Comparison of ENCODE assay signal across 10 cellular contexts in the genomic region with DNA sequence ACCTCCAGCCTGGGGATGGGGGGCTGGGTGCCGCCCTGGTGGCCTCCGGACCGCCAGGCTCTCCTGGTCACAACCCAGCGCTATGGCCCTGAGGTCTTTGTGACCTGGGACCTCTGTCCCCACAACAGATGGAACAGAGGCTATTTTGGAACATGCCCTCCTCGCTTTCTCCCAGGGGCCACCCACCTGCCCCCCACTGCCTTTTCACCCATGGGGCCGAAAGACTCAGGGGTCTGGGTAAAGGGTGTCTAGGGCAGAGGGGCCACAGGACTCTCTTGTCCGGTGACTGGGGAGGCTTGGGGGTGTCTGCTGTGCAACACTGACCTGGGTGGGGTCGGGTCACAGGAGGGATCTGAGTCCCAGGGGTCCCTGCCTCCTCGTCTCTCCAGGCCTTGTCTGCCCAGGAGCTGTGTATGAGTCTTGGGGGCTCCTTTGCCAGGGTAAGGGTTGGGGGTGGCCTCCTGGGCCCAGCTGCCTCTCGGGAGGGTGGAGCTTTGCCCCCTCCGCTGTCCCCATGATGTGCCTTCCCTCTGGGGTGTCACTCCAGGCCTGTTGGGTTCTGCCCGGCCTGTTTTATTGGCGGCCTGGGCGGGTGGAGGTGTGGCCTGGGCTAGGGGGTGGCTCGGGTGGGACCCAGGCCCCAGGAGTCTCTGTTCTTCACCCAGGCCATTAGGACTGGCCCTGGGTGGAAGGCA. TPM values are rescaled to one million over a fixed set of nuclear protein-coding genes. Genes with fewer than 3 reads are reported as not detected.
A peak's percentile ranks its signal among the peaks of the same experiment; 100 is the strongest.
DNase-seq lines count a peak whose midpoint lies in the region; ATAC-seq and TF ChIP-seq lines count a peak whose summit lies in the region.
"Had no signal": no experiment of that assay in that cellular context is flagged by ENCODE, and none has a peak within 500 bp of the region (broad histone marks: within the 10 kb centered on the region; RNA-seq: fewer than 3 reads in every experiment).

No MANE protein-coding gene starts in this region.

- H3K4me1 Mint-ChIP-seq in MCF 10A (ENCODE audit: insufficient read depth, unreplicated experiment) = peaks cover 9% of the 10 kb centered on the region

- H3K79me2 ChIP-seq in mammary epithelial cell (ENCODE audit: insufficient read depth, low read length) = peaks cover 16% of the 10 kb centered on the region

- H3K27me3 Mint-ChIP-seq in MCF 10A (ENCODE audit: insufficient read depth, unreplicated experiment) = no peaks in the 10 kb centered on the region

- H3K9me3 ChIP-seq in mammary epithelial cell (replicated peaks; ENCODE audit: insufficient read depth, low read length) = no peaks in the 10 kb centered on the region
- no peaks in the 10 kb centered on the region for H3K9me3 ChIP-seq in lower lobe of right lung
- no peaks in the 10 kb centered on the region for H3K9me3 ChIP-seq in transverse colon

- no TSS peak for BruUV-seq in MCF 10A (replicated peaks; lab: Mats Ljungman, UMichigan)
- no TSS peak for BruUV-seq in mammary epithelial cell (replicated peaks; lab: Mats Ljungman, UMichigan)

- H3K36me3 Mint-ChIP-seq in MCF 10A (ENCODE audit: insufficient read depth, unreplicated experiment) = peaks cover 21% of the 10 kb centered on the region

- H3K4me1 ChIP-seq in mammary epithelial cell (ENCODE audit: insufficient read depth, low read length) = peaks cover 14% of the 10 kb centered on the region
- peaks cover 41% of the 10 kb centered on the region for H3K4me1 ChIP-seq in lower lobe of right lung
- peaks cover 8 to 36% (median 26%) of the 10 kb centered on the region in 4 donors for H3K4me1 ChIP-seq in transverse colon

- H3K27me3 ChIP-seq in mammary epithelial cell (ENCODE audit: insufficient read depth, low read length) (no peaks in the 10 kb centered on the region), lower lobe of right lung (ENCODE audit: low read depth) (no peaks in the 10 kb centered on the region), transverse colon (no peaks in the 10 kb centered on the region)

- H3K27ac ChIP-seq in mammary epithelial cell (ENCODE audit: insufficient read depth, low read depth, low read length) = no peak overlapping the region
- H3K27ac ChIP-seq in lower lobe of right lung = peak overlapping the region; percentile 87
- H3K27ac ChIP-seq in transverse colon = peak overlapping the region; percentile 89 to 92 (median 91)

- no peak overlapping the region for H2AFZ ChIP-seq in mammary epithelial cell (ENCODE audit: low read depth, low read length)

- no peak overlapping the region for H3K27ac Mint-ChIP-seq in MCF 10A (ENCODE audit: low read depth, unreplicated experiment)

- H3K9me3 Mint-ChIP-seq in MCF 10A (ENCODE audit: unreplicated experiment) = no peaks in the 10 kb centered on the region

- WGBS in mammary epithelial cell (ENCODE audit: low coverage, missing lambda C conversion rate) = 100% methylated on average over 1 of the region's 15 CpGs
- WGBS in transverse colon (ENCODE audit: low coverage in 1 of 2), 2 donors = 70% methylated on average over 14 of the region's 15 CpGs; no CpG with 5 or more reads in 1 of the 2 donors

- H3K4me3 ChIP-seq in mammary epithelial cell (replicated peaks in 1 of 3; ENCODE audit: insufficient read depth in 1 of 3, low read depth in 2 of 3, low read length in 3 of 3) (no peak overlapping the region), astrocyte of the cerebellum (ENCODE audit: low read depth, low read length) (peak overlapping the region; percentile 82), lower lobe of right lung (peak overlapping the region; percentile 76), transverse colon (peak overlapping the region in 2 of 4 donors; percentile 86 to 91)

- no peak for TF ChIP-seq EP300 in transverse colon (IDR thresholded peaks at IDR 0.05; ENCODE audit: low read depth)

- H3K36me3 ChIP-seq in mammary epithelial cell (ENCODE audit: insufficient read depth, low read length) = no peaks in the 10 kb centered on the region
- peaks cover 9% of the 10 kb centered on the region for H3K36me3 ChIP-seq in lower lobe of right lung
- no peaks in the 10 kb centered on the region for H3K36me3 ChIP-seq in transverse colon

- H4K20me1 ChIP-seq in mammary epithelial cell (ENCODE audit: insufficient read depth, low read length) = no peaks in the 10 kb centered on the region

- ATAC-seq in lower lobe of right lung = no peak

- dilution Hi-C loops in mammary epithelial cell (cut with HindIII; ENCODE audit: low sequenced_read_pairs) = no loop called here

- in situ Hi-C loops in mammary epithelial cell (cut with MboI; ENCODE audit: low sequenced_read_pairs in 2 of 2) = loop anchor here in 1 of 2 donors (10.0 kb wide), 1 partner anchor 153 kb away; no protein-coding TSS in a partner anchor
- in situ Hi-C loops in astrocyte of the cerebellum (cut with HindIII; ENCODE audit: low sequenced_read_pairs) = no loop called here
- in situ Hi-C loops in transverse colon (cut with MboI; ENCODE audit: low pct_ligation_motif_present in 1 of 4, low pct_unique_long_range_greater_than_20kb in 1 of 4, low sequenced_read_pairs in 3 of 4) = loop anchor here in 3 of 4 donors (10.0 kb wide), 3 partner anchors 57 to 163 kb away; partner anchors contain the start of genes CFD (in 1 of the 3), ELANE (in 1 of the 3) and WDR18 (in 1 of the 3)

- intact Hi-C loops in MCF 10A (cut with micrococcal nuclease) (no loop called here), mammary epithelial cell (cut with micrococcal nuclease) (loop anchor here (5.0 kb wide), 2 partner anchors 174 to 264 kb away; partner anchors contain the start of gene GPX4), lower lobe of right lung (cut with DNase I) (no loop called here), transverse colon (cut with DNase I; ENCODE audit: low total_unique reads) (loop anchor here (10.0 kb wide), 1 partner anchor 177 kb away; the partner anchor contains the start of gene GPX4)

- TF ChIP-seq CTCF in MCF 10A (IDR thresholded peaks at IDR 0.05; ENCODE audit: unreplicated experiment) (no peak), mammary epithelial cell (conservative IDR thresholded peaks at IDR 0.05 in 1 of 2, IDR thresholded peaks at IDR 0.05 in 1 of 2; ENCODE audit: extremely low read depth in 1 of 2, insufficient read depth in 1 of 2, low read depth in 1 of 2, low read length in 2 of 2) (no peak), astrocyte of the cerebellum (IDR thresholded peaks at IDR 0.05; ENCODE audit: low read depth, low read length, missing control alignments) (no peak), lower lobe of right lung (IDR thresholded peaks at IDR 0.05) (no peak), transverse colon (IDR thresholded peaks at IDR 0.05) (no peak)

- DNase-seq in MCF 10A (ENCODE audit: unreplicated experiment) (no peak), mammary epithelial cell (no peak), astrocyte of the cerebellum (ENCODE audit: low read depth) (no peak), lower lobe of right lung (no peak), transverse colon (no peak), NCI-H446 treated with DMSO at 0.1 percent for 48 hours (lab: John Stamatoyannopoulos, UW) (no peak)
- no peak for DNase-seq in activated CD8-positive, alpha-beta memory T cell treated with anti-CD3 and anti-CD28 coated beads, Interleukin-2, amount 50 U/mL, for 4 hours
- no peak for DNase-seq in activated CD4-positive, alpha-beta T cell treated with anti-CD3 and anti-CD28 coated beads, Interleukin-2, amount 50 U/mL, for 4 hours
- DNase-seq: NCI-H526 treated with DMSO at 0.1 percent for 48 hours had no signal

- no peak overlapping the region for H3K9ac ChIP-seq in mammary epithelial cell (ENCODE audit: insufficient read depth, low read length)

- no peak for TF ChIP-seq POLR2A in transverse colon (IDR thresholded peaks at IDR 0.05)

- POLR2A ChIA-PET in MCF 10A (lab: Yijun Ruan, JAX) = no interaction called here

- H3K4me2 ChIP-seq in mammary epithelial cell (ENCODE audit: insufficient read depth, low read depth, low read length) = no peak overlapping the region

- H3K4me3 Mint-ChIP-seq in MCF 10A (ENCODE audit: unreplicated experiment) = peak overlapping the region; percentile 73

- CTCF ChIA-PET in MCF 10A (lab: Yijun Ruan, JAX) = interaction anchor here (0.6 to 0.9 kb wide), 2 partner anchors 62 to 180 kb away, joined by 3 read pairs; no protein-coding TSS in a partner anchor
- CTCF ChIA-PET in mammary epithelial cell (lab: Charles Lee; ENCODE audit: low non-redundant PET) = no interaction called here

RNA-seq across cellular contexts. Expression of gene ARID3A, which starts 2.0 kb away (rescaled TPM):
- total RNA-seq in MCF 10A (2022) (10.2 and 13.1 TPM in 2 replicates), mammary epithelial cell (10 to 100 TPM in 1 of 2 donors, 1 to 10 TPM in 1; 8.2 to 17.4 TPM), lower lobe of right lung (16.9 TPM), transverse colon (1 to 10 TPM; 2.2 to 8.7 (median 4.3) TPM)
- polyA plus RNA-seq in mammary epithelial cell = 6.8 TPM
- 2.6 TPM for polyA minus RNA-seq in mammary epithelial cell

RNA-seq across cellular contexts. Expression of gene KISS1R, which starts 10.7 kb away (rescaled TPM):
- not detected in 2 replicates for total RNA-seq in MCF 10A (2022)
- not detected for total RNA-seq in mammary epithelial cell
- 0.05 TPM for polyA plus RNA-seq in mammary epithelial cell
- polyA minus RNA-seq in mammary epithelial cell = not detected
- not detected for total RNA-seq in lower lobe of right lung
- not detected for total RNA-seq in transverse colon

RNA-seq across cellular contexts. Expression of gene R3HDM4, which starts 14.8 kb away (rescaled TPM):
- total RNA-seq in MCF 10A (2022) (65.7 and 73.6 TPM in 2 replicates), mammary epithelial cell (10 to 100 TPM; 39.3 to 53.1 TPM), lower lobe of right lung (46.0 TPM), transverse colon (10 to 100 TPM; 43.8 to 49.4 (median 46.7) TPM)
- 40.1 TPM for polyA plus RNA-seq in mammary epithelial cell
- polyA minus RNA-seq in mammary epithelial cell = 24.4 TPM

RNA-seq across cellular contexts. Expression of gene RNU6-9, which starts 34.6 kb away (rescaled TPM):
- total RNA-seq in MCF 10A (2022) (not detected in 2 replicates), mammary epithelial cell (not detected), lower lobe of right lung (not detected), transverse colon (not detected)
- not detected for polyA plus RNA-seq in mammary epithelial cell
- polyA minus RNA-seq in mammary epithelial cell = not detected
- polyA plus RNA-seq: esophagus had no signal

RNA-seq across cellular contexts. Expression of gene MED16, which starts 34.9 kb away (rescaled TPM):
- total RNA-seq in MCF 10A (2022) = 52.7 and 61.0 TPM in 2 replicates
- 10 to 100 TPM; 22.5 to 36.1 TPM for total RNA-seq in mammary epithelial cell
- 21.7 TPM for polyA plus RNA-seq in mammary epithelial cell
- polyA minus RNA-seq in mammary epithelial cell = 15.7 TPM
- 46.1 TPM for total RNA-seq in lower lobe of right lung
- total RNA-seq in transverse colon = 100 to 1,000 TPM in 1 of 4 donors, 10 to 100 TPM in 3; 58.1 to 158 (median 78.4) TPM

Comparison
In these comparisons a context has a peak if more than half of its experiments do, and no peak if none do; other contexts are left out.
1. intact Hi-C loops: an anchor here in mammary epithelial cell (5.0 kb wide) and transverse colon (10.0 kb wide); none called in MCF 10A and lower lobe of right lung.
2. H3K4me3 ChIP-seq: peak in astrocyte of the cerebellum (single experiment) and lower lobe of right lung (single experiment); none in mammary epithelial cell (0 of 3).